Comparison of ENCODE assay signal across 32 cellular contexts in the genomic region with DNA sequence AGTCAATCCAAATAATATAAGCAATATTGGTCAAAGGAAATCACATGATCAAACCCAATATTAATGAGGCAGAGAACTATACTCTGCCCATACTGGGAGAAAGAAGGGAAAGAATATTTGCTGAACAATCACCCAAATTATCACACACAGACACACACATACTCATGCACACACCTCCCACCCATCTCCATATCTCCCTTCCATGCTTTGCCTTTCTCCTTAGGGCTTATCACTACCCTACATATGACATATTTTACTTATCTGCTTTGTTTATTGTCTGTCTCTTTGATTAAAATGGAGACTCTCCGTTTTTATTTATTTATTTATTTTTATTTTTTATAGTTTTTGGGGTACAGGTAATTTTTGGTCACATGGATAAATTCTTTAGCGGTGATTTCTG.
"Had no signal": no experiment of that assay in that cellular context is flagged by ENCODE, and none has a peak within 500 bp of the region (broad histone marks: within the 10 kb centered on the region; RNA-seq: fewer than 3 reads in every experiment).

No MANE protein-coding gene starts in this region.

- H3K36me3 ChIP-seq: adrenal gland, ascending aorta, brain microvascular endothelial cell, breast epithelium, cardiac muscle cell had no signal

- H3K4me3 ChIP-seq: adrenal gland, ascending aorta, body of pancreas, breast epithelium, cardiac muscle cell had no signal

- H3K27me3 ChIP-seq: adrenal gland, ascending aorta, body of pancreas, brain microvascular endothelial cell, breast epithelium, cardiac muscle cell had no signal

- ATAC-seq: activated naive CD4-positive, alpha-beta T cell treated with anti-CD3 and anti-CD28 coated beads, Interleukin-2, amount 50 U/mL, for 72 hours; activated naive CD8-positive, alpha-beta T cell treated with anti-CD3 and anti-CD28 coated beads, Interleukin-2, amount 50 U/mL, for 24 hours; activated T-cell treated with anti-CD3 and anti-CD28 coated beads, Interleukin-2, amount 50 U/mL, for 4 hours; activated T-cell treated with anti-CD3 and anti-CD28 coated beads, Interleukin-2, amount 50 U/mL, for 72 hours; activated T-helper 17 cell treated with anti-CD3 and anti-CD28 coated beads, Interleukin-2, amount 50 U/mL, for 72 hours; body of pancreas had no signal

- FAIRE-seq: bronchial epithelial cell had no signal

- H3K4me1 ChIP-seq: ascending aorta, body of pancreas, breast epithelium had no signal

- H3K9me3 ChIP-seq: adrenal gland, body of pancreas had no signal

- H3K27ac ChIP-seq: adrenal gland, ascending aorta, body of pancreas, brain microvascular endothelial cell, breast epithelium, cardiac muscle cell had no signal

- DNase-seq: activated effector memory CD4-positive, alpha-beta T cell treated with anti-CD3 and anti-CD28 coated beads, Interleukin-2, amount 50 U/mL, for 16 hours; activated effector memory CD4-positive, alpha-beta T cell treated with Interleukin-2 at 50 U/mL for 16 hours; activated gamma-delta T cell; activated gamma-delta T cell treated with Interleukin-2 at 50 U/mL for 16 hours; activated naive CD4-positive, alpha-beta T cell; activated naive CD4-positive, alpha-beta T cell treated with anti-CD3 and anti-CD28 coated beads for 36 hours; activated naive CD4-positive, alpha-beta T cell treated with anti-CD3 and anti-CD28 coated beads, Interleukin-2, amount 10 ng/mL, durations not matched to agents 7 days and 5 days; activated naive CD4-positive, alpha-beta T cell treated with anti-CD3 and anti-CD28 coated beads, Interleukin-2, amount 50 U/mL, for 16 hours; activated naive CD4-positive, alpha-beta T cell treated with Interleukin-2 at 50 U/mL for 16 hours; activated naive CD8-positive, alpha-beta T cell treated with anti-CD3 and anti-CD28 coated beads for 36 hours; activated naive CD8-positive, alpha-beta T cell treated with anti-CD3 and anti-CD28 coated beads, Interleukin-2, amount 10 ng/mL, durations not matched to agents 7 days and 5 days; activated naive CD8-positive, alpha-beta T cell treated with anti-CD3 and anti-CD28 coated beads, Interleukin-2, amount 50 U/mL, for 24 hours; activated T-cell treated with anti-CD3 and anti-CD28 coated beads, Interleukin-2, amount 50 U/mL, for 24 hours; activated T-cell treated with anti-CD3 and anti-CD28 coated beads, Interleukin-2, amount 50 U/mL, for 4 hours; activated T-cell treated with anti-CD3 and anti-CD28 coated beads, Interleukin-2, amount 50 U/mL, for 48 hours; activated T-cell treated with anti-CD3 and anti-CD28 coated beads, Interleukin-2, amount 50 U/mL, for 72 hours; adrenal gland; amniotic stem cell; amygdala; anterior cingulate cortex; aorta; body of pancreas; brain microvascular endothelial cell; caudate nucleus; central memory CD4-positive, alpha-beta T cell; cerebellar nuclear complex had no signal
